ENCODE assay signal across 7 cellular contexts in genomic region chr2:89299196-89299595, GRCh38.
DNase-seq lines count a peak whose midpoint lies in the region; ATAC-seq and TF ChIP-seq lines count a peak whose summit lies in the region.
"Not testable (repeated sequence)": the region's sequence is repeated elsewhere in the genome, so short reads cannot be mapped to it uniquely, and the experiment has no call there.

No MANE protein-coding gene starts in this region.

- ATAC-seq in GM18858 (IDR thresholded peaks at IDR 0.05; ENCODE audit: unreplicated experiment) (peak; percentile 70), GM19395 (IDR thresholded peaks at IDR 0.05; ENCODE audit: unreplicated experiment) (peak; percentile 55), GM21786 (IDR thresholded peaks at IDR 0.05; ENCODE audit: unreplicated experiment) (peak; percentile 75), HG02938 (IDR thresholded peaks at IDR 0.05; ENCODE audit: unreplicated experiment) (peak; percentile 48), HG03280 (IDR thresholded peaks at IDR 0.05; ENCODE audit: unreplicated experiment) (peak; percentile 64), left colon (peak; percentile 31)

- not testable (repeated sequence) for H3K4me3 ChIP-seq in KMS-11 (IDR thresholded peaks at IDR 0.05; ENCODE audit: insufficient read depth, low read depth, low read length)

- H4K20me1 ChIP-seq in KMS-11 (ENCODE audit: insufficient read depth), result not testable (repeated sequence)

- DNase-seq in left colon, result not testable (repeated sequence)

- peak overlapping the region; percentile 89 for H3K27ac ChIP-seq in KMS-11

- not testable (repeated sequence) for H3K4me1 ChIP-seq in KMS-11 (ENCODE audit: low read depth, poor library complexity, severe bottlenecking)

- not testable (repeated sequence) for H2AFZ ChIP-seq in KMS-11 (ENCODE audit: low read depth)

- not testable (repeated sequence) for TF ChIP-seq CTCF in KMS-11 (conservative IDR thresholded peaks at IDR 0.05; ENCODE audit: low read depth, low read length)

- H3K36me3 ChIP-seq in KMS-11 (ENCODE audit: insufficient read depth), result not testable (repeated sequence)

- H3K4me2 ChIP-seq in KMS-11, result peak overlapping the region; percentile 53

- not testable (repeated sequence) for H3K27me3 ChIP-seq in KMS-11 (ENCODE audit: insufficient read depth, low read depth)

- peak overlapping the region; percentile 84 for H3K9ac ChIP-seq in KMS-11

- intact Hi-C loops in left colon (cut with DNase I, micrococcal nuclease), result not testable (repeated sequence)

- peaks cover 19% of the 10 kb centered on the region for H3K79me2 ChIP-seq in KMS-11 (ENCODE audit: insufficient read depth, low read depth)
